8 cellular contexts compared by ENCODE assay signal in genomic region chr12:104049278-104050257, GRCh38. TPM values are rescaled to one million over a fixed set of nuclear protein-coding genes. Genes with fewer than 3 reads are reported as not detected.
A peak's percentile ranks its signal among the peaks of the same experiment; 100 is the strongest.
DNase-seq lines count a peak whose midpoint lies in the region; ATAC-seq lines count a peak whose summit lies in the region.

Gene GLT8D2 (minus strand): TSS chr12:104050187. CDS start chr12:104019648, 30,539 bp downstream.

- peaks cover 8 to 18% (median 17%) of the 10 kb centered on the region in 3 donors for H3K4me1 ChIP-seq in skeletal muscle tissue (ENCODE audit: control insufficient read depth in 3 of 3, insufficient read depth in 3 of 3, low read length in 3 of 3)

- no peak for ATAC-seq in GM18498 (IDR thresholded peaks at IDR 0.05; ENCODE audit: unreplicated experiment)

- H3K36me3 ChIP-seq in skeletal muscle tissue (ENCODE audit: control insufficient read depth in 3 of 3, insufficient read depth in 3 of 3, low read length in 3 of 3), result no peaks in the 10 kb centered on the region

- in situ Hi-C loops in ACHN (cut with HindIII; ENCODE audit: low pct_ligation_motif_present, low pct_unique_long_range_greater_than_20kb, low sequenced_read_pairs), result no loop called here

- H3K27me3 ChIP-seq in skeletal muscle tissue (ENCODE audit: control insufficient read depth in 3 of 3, insufficient read depth in 3 of 3, low read length in 3 of 3), result peaks cover 4 to 13% (median 4%) of the 10 kb centered on the region in 3 donors

- H3K9me3 ChIP-seq in skeletal muscle tissue (ENCODE audit: control insufficient read depth in 3 of 3, low read length in 3 of 3), result no peaks in the 10 kb centered on the region

- H3K4me3 ChIP-seq in iPS-11a (ENCODE audit: low read depth, low read length) (peak within 1 kb of the TSS; percentile 45), skeletal muscle tissue (ENCODE audit: low read length in 3 of 3) (peak within 1 kb of the TSS; percentile 46 to 81 (median 67))

- H3K27ac ChIP-seq in skeletal muscle tissue (ENCODE audit: low read depth, low read length), result no peak within 1 kb of the TSS

- peak within 1 kb of the TSS; percentile 15 to 66 (median 30) for H3K9ac ChIP-seq in skeletal muscle tissue (ENCODE audit: low read depth in 1 of 3, low read length in 3 of 3)

- peak; percentile 9 for DNase-seq in activated CD4-positive, alpha-beta T cell treated with anti-CD3 and anti-CD28 coated beads for 48 hours
- DNase-seq in activated CD4-positive, alpha-beta T cell treated with anti-CD3 and anti-CD28 coated beads, Interleukin-2, amount 50 U/mL, for 1 hour, result no peak
- DNase-seq in amniotic stem cell (lab: John Stamatoyannopoulos, UW), result peak; percentile 70
- no peak for DNase-seq in NCI-H2081 treated with DMSO at 0.1 percent for 48 hours (lab: John Stamatoyannopoulos, UW)
- no peak for DNase-seq in ACHN

RNA-seq across cellular contexts. Expression of gene GLT8D2, which starts in this region (rescaled TPM):
- total RNA-seq in skeletal muscle tissue, result 36.5 TPM

Comparison
In these comparisons a context has a peak if more than half of its experiments do, and no peak if none do; other contexts are left out.
1. DNase-seq: peak in activated CD4-positive, alpha-beta T cell treated with anti-CD3 and anti-CD28 coated beads for 48 hours (single experiment) and amniotic stem cell (single experiment); none in activated CD4-positive, alpha-beta T cell treated with anti-CD3 and anti-CD28 coated beads, Interleukin-2, amount 50 U/mL, for 1 hour (single experiment), NCI-H2081 treated with DMSO at 0.1 percent for 48 hours (single experiment) and ACHN (single experiment).